ENCODE assay signal across 2 cellular contexts in the genomic region with DNA sequence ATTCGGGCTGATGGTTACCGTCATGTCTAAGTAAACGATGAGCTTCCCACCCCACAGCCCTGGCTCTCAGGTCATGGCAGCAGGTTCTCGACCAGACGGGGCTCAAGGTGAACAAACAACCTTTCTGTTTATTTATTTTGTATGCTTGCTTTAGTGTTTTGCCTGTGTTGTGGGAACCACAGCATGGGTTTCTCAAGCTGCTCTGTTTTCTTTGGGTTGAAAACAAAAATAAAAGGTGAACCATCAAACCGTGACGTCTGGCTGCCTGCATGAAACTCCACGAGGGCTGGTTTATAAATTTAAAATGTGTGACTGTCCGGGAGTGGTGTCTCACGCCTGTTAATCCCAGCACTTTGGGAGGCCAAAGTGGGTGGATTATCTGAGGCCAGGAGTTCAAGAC.
A peak's percentile ranks its signal among the peaks of the same experiment; 100 is the strongest.
TF ChIP-seq lines count a peak whose summit lies in the region.

No MANE protein-coding gene starts in this region.

TF ChIP-seq in K562, 482 proteins besides CTCF, POLR2A, EP300 and RAD21:
- peak; percentile 16 for TF ChIP-seq CHD4 (IDR thresholded peaks at IDR 0.05; ENCODE audit: insufficient read depth, insufficient replicate concordance, low read depth, low read length, poor library complexity, severe bottlenecking)
- TF ChIP-seq, protein P1, sequence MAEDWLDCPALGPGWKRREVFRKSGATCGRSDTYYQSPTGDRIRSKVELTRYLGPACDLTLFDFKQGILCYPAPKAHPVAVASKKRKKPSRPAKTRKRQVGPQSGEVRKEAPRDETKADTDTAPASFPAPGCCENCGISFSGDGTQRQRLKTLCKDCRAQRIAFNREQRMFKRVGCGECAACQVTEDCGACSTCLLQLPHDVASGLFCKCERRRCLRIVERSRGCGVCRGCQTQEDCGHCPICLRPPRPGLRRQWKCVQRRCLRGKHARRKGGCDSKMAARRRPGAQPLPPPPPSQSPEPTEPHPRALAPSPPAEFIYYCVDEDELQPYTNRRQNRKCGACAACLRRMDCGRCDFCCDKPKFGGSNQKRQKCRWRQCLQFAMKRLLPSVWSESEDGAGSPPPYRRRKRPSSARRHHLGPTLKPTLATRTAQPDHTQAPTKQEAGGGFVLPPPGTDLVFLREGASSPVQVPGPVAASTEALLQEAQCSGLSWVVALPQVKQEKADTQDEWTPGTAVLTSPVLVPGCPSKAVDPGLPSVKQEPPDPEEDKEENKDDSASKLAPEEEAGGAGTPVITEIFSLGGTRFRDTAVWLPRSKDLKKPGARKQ (CRISPR knock-in tag; IDR thresholded peaks at IDR 0.05): no peak

TF ChIP-seq in GM23338, 12 proteins besides CTCF, POLR2A, EP300 and RAD21:
- TF ChIP-seq NANOG (IDR thresholded peaks at IDR 0.05; ENCODE audit: borderline replicate concordance): no peak
- no peak for TF ChIP-seq ZNF331 (CRISPR knock-in tag; IDR thresholded peaks at IDR 0.05; ENCODE audit: low read depth)
- TF ChIP-seq POLR2AphosphoS5 (IDR thresholded peaks at IDR 0.05; ENCODE audit: low read depth): no peak
- no peak for TF ChIP-seq EZH2 (IDR thresholded peaks at IDR 0.05; ENCODE audit: low read depth, unreplicated experiment)
- TF ChIP-seq, protein P2, sequence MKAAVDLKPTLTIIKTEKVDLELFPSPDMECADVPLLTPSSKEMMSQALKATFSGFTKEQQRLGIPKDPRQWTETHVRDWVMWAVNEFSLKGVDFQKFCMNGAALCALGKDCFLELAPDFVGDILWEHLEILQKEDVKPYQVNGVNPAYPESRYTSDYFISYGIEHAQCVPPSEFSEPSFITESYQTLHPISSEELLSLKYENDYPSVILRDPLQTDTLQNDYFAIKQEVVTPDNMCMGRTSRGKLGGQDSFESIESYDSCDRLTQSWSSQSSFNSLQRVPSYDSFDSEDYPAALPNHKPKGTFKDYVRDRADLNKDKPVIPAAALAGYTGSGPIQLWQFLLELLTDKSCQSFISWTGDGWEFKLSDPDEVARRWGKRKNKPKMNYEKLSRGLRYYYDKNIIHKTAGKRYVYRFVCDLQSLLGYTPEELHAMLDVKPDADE (IDR thresholded peaks at IDR 0.05): no peak
- TF ChIP-seq, protein P3, sequence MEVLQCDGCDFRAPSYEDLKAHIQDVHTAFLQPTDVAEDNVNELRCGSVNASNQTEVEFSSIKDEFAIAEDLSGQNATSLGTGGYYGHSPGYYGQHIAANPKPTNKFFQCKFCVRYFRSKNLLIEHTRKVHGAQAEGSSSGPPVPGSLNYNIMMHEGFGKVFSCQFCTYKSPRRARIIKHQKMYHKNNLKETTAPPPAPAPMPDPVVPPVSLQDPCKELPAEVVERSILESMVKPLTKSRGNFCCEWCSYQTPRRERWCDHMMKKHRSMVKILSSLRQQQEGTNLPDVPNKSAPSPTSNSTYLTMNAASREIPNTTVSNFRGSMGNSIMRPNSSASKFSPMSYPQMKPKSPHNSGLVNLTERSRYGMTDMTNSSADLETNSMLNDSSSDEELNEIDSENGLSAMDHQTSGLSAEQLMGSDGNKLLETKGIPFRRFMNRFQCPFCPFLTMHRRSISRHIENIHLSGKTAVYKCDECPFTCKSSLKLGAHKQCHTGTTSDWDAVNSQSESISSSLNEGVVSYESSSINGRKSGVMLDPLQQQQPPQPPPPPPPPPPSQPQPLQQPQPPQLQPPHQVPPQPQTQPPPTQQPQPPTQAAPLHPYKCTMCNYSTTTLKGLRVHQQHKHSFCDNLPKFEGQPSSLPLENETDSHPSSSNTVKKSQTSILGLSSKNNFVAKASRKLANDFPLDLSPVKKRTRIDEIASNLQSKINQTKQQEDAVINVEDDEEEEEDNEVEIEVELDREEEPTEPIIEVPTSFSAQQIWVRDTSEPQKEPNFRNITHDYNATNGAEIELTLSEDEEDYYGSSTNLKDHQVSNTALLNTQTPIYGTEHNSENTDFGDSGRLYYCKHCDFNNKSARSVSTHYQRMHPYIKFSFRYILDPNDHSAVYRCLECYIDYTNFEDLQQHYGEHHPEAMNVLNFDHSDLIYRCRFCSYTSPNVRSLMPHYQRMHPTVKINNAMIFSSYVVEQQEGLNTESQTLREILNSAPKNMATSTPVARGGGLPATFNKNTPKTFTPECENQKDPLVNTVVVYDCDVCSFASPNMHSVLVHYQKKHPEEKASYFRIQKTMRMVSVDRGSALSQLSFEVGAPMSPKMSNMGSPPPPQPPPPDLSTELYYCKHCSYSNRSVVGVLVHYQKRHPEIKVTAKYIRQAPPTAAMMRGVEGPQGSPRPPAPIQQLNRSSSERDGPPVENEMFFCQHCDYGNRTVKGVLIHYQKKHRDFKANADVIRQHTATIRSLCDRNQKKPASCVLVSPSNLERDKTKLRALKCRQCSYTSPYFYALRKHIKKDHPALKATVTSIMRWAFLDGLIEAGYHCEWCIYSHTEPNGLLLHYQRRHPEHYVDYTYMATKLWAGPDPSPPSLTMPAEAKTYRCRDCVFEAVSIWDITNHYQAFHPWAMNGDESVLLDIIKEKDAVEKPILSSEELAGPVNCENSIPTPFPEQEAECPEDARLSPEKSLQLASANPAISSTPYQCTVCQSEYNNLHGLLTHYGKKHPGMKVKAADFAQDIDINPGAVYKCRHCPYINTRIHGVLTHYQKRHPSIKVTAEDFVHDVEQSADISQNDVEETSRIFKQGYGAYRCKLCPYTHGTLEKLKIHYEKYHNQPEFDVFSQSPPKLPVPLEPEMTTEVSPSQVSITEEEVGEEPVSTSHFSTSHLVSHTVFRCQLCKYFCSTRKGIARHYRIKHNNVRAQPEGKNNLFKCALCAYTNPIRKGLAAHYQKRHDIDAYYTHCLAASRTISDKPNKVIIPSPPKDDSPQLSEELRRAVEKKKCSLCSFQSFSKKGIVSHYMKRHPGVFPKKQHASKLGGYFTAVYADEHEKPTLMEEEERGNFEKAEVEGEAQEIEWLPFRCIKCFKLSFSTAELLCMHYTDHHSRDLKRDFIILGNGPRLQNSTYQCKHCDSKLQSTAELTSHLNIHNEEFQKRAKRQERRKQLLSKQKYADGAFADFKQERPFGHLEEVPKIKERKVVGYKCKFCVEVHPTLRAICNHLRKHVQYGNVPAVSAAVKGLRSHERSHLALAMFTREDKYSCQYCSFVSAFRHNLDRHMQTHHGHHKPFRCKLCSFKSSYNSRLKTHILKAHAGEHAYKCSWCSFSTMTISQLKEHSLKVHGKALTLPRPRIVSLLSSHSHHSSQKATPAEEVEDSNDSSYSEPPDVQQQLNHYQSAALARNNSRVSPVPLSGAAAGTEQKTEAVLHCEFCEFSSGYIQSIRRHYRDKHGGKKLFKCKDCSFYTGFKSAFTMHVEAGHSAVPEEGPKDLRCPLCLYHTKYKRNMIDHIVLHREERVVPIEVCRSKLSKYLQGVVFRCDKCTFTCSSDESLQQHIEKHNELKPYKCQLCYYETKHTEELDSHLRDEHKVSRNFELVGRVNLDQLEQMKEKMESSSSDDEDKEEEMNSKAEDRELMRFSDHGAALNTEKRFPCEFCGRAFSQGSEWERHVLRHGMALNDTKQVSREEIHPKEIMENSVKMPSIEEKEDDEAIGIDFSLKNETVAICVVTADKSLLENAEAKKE (CRISPR knock-in tag; IDR thresholded peaks at IDR 0.05): no peak
- TF ChIP-seq EZH2phosphoT487 (IDR thresholded peaks at IDR 0.05; ENCODE audit: unreplicated experiment): no peak
- TF ChIP-seq ZNF114 (CRISPR knock-in tag; IDR thresholded peaks at IDR 0.05): no peak
- no peak for TF ChIP-seq CREB1 (CRISPR knock-in tag; IDR thresholded peaks at IDR 0.05; ENCODE audit: low read depth)
- no peak for TF ChIP-seq JUNB (IDR thresholded peaks at IDR 0.05; ENCODE audit: unreplicated experiment)
- TF ChIP-seq, protein P4, sequence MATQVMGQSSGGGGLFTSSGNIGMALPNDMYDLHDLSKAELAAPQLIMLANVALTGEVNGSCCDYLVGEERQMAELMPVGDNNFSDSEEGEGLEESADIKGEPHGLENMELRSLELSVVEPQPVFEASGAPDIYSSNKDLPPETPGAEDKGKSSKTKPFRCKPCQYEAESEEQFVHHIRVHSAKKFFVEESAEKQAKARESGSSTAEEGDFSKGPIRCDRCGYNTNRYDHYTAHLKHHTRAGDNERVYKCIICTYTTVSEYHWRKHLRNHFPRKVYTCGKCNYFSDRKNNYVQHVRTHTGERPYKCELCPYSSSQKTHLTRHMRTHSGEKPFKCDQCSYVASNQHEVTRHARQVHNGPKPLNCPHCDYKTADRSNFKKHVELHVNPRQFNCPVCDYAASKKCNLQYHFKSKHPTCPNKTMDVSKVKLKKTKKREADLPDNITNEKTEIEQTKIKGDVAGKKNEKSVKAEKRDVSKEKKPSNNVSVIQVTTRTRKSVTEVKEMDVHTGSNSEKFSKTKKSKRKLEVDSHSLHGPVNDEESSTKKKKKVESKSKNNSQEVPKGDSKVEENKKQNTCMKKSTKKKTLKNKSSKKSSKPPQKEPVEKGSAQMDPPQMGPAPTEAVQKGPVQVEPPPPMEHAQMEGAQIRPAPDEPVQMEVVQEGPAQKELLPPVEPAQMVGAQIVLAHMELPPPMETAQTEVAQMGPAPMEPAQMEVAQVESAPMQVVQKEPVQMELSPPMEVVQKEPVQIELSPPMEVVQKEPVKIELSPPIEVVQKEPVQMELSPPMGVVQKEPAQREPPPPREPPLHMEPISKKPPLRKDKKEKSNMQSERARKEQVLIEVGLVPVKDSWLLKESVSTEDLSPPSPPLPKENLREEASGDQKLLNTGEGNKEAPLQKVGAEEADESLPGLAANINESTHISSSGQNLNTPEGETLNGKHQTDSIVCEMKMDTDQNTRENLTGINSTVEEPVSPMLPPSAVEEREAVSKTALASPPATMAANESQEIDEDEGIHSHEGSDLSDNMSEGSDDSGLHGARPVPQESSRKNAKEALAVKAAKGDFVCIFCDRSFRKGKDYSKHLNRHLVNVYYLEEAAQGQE (IDR thresholded peaks at IDR 0.05; ENCODE audit: unreplicated experiment): no peak
- no peak for TF ChIP-seq STAT1 (IDR thresholded peaks at IDR 0.05; ENCODE audit: unreplicated experiment)
